Comparison of ENCODE assay signal across 30 cellular contexts in the genomic region with DNA sequence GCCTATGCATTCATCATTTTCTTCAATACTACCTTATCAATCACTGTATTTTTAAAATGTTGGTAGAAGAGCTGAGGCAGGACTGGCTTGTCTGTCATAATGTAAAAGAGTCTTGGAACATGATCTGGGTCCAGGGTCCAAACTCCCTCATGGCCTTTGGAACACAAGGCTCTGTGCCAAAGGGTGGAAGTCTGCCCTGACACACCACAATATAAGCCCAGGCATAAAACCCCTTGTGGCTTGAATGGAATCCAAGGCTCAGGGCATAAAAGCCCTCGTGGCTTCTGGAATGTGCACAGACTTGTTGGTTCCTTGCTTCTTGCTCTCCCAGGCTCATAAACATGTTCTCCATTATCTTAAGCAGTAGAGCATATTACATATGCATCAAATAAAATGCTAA. TPM values are rescaled to one million over a fixed set of nuclear protein-coding genes. Genes with fewer than 3 reads are reported as not detected.
"Had no signal": no experiment of that assay in that cellular context is flagged by ENCODE, and none has a peak within 500 bp of the region (broad histone marks: within the 10 kb centered on the region; RNA-seq: fewer than 3 reads in every experiment).

No MANE protein-coding gene starts in this region.

- ATAC-seq: foreskin keratinocyte; gastroesophageal sphincter; heart right ventricle; left cardiac atrium; left ventricle myocardium superior; naive thymus-derived CD8-positive, alpha-beta T cell; right cardiac atrium; stimulated activated memory B cell treated with anti-CD40 and anti-IgM and Interleukin-4, amounts not matched to agents 10 μg/mL and 1 μg/mL and 100 μg/mL, for 72 hours; stimulated activated naive CD8-positive, alpha-beta T cell treated with anti-CD3 and anti-CD28 coated beads, Interleukin-15, Interleukin-2, amounts not matched to agents 100 U/mL and 50 U/mL, for 24 hours had no signal

- H3K9me3 ChIP-seq: prostate gland, testis had no signal

- H3K27me3 ChIP-seq: esophagus muscularis mucosa, foreskin keratinocyte, gastroesophageal sphincter, heart right ventricle, sigmoid colon, spleen, testis, tibial artery had no signal

- H3K4me1 ChIP-seq: esophagus muscularis mucosa, foreskin keratinocyte, gastroesophageal sphincter, heart right ventricle, prostate gland, sigmoid colon, spleen, testis, tibial artery had no signal

- DNase-seq: dermis blood vessel endothelial cell; effector memory CD4-positive, alpha-beta T cell; foreskin keratinocyte; heart right ventricle; hippocampal formation; left cardiac atrium; left ventricle myocardium superior; mesenchymal stem cell; midbrain; naive thymus-derived CD8-positive, alpha-beta T cell; nucleus accumbens; right cardiac atrium; sigmoid colon; spleen; stimulated activated CD4-positive, alpha-beta T cell treated with anti-CD3 and anti-CD28 coated beads, Interleukin-4, amount 100 ng/mL, for 4 hours; stimulated activated naive CD8-positive, alpha-beta T cell treated with anti-CD3 and anti-CD28 coated beads, Interleukin-15, Interleukin-2, amounts not matched to agents 100 U/mL and 50 U/mL, for 24 hours; substantia nigra; testis; tibial artery had no signal

- FAIRE-seq: endothelial cell of umbilical vein, islet of Langerhans had no signal

- H3K4me3 ChIP-seq: coronary artery, esophagus muscularis mucosa, gastroesophageal sphincter, heart right ventricle, lung, prostate gland, sigmoid colon, spleen, testis, tibial artery had no signal

- H3K36me3 ChIP-seq: esophagus muscularis mucosa, gastroesophageal sphincter, heart right ventricle, prostate gland, sigmoid colon, spleen, tibial artery had no signal

- H3K27ac ChIP-seq: coronary artery, esophagus muscularis mucosa, foreskin keratinocyte, gastroesophageal sphincter, heart right ventricle, prostate gland, sigmoid colon, spleen, testis, tibial artery had no signal

RNA-seq across cellular contexts. Expression of a gene that starts 48.0 kb away (rescaled TPM):
- total RNA-seq: dermis blood vessel endothelial cell; endothelial cell of umbilical vein; epithelial cell of proximal tubule; foreskin keratinocyte; kidney epithelial cell; naive thymus-derived CD8-positive, alpha-beta T cell; osteocyte had no signal
- polyA plus RNA-seq: endothelial cell of umbilical vein; foreskin keratinocyte; naive thymus-derived CD8-positive, alpha-beta T cell had no signal
